Comparison of ENCODE assay signal across 27 cellular contexts in the genomic region with DNA sequence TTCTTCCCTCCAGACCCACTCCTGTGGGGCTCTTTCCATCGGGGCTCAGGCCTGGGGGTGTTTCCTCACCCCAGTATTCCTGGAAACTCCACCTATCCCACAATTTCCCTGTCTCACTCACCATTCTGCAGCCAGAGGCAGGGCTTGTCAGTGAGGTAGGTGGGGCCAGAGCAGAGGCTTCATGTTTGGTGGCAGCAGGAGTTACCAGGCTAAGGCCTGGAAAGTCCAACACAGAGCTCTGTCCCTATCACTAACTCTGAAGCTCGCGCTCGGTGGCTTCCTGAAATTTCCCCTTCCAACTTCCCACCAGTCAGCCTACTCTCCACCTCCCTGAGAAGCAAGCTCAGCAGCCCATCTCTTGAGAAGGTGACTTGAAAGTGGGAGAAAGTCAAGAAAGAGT. TPM values are rescaled to one million over a fixed set of nuclear protein-coding genes. Genes with fewer than 3 reads are reported as not detected.
"Had no signal": no experiment of that assay in that cellular context is flagged by ENCODE, and none has a peak within 500 bp of the region (broad histone marks: within the 10 kb centered on the region; RNA-seq: fewer than 3 reads in every experiment).

No MANE protein-coding gene starts in this region.

- H2AFZ ChIP-seq: hepatocyte had no signal

- H3K9me3 Mint-ChIP-seq: naive thymus-derived CD8-positive, alpha-beta T cell; nephron; neural crest cell; stimulated activated naive B cell treated with anti-CD40 and anti-IgM and Interleukin-4, amounts not matched to agents 10 μg/mL and 1 μg/mL and 100 μg/mL, for 72 hours had no signal

- H3K4me2 ChIP-seq: hepatocyte had no signal

- H3K36me3 Mint-ChIP-seq: naive thymus-derived CD8-positive, alpha-beta T cell; stimulated activated naive B cell treated with anti-CD40 and anti-IgM and Interleukin-4, amounts not matched to agents 10 μg/mL and 1 μg/mL and 100 μg/mL, for 72 hours had no signal

- H3K36me3 ChIP-seq: heart right ventricle, lower lobe of right lung, ovary, right atrium auricular region, stomach, thyroid gland, transverse colon, upper lobe of right lung had no signal

- H3K27me3 Mint-ChIP-seq: naive thymus-derived CD8-positive, alpha-beta T cell; progenitor cell of endocrine pancreas; stimulated activated naive B cell treated with anti-CD40 and anti-IgM and Interleukin-4, amounts not matched to agents 10 μg/mL and 1 μg/mL and 100 μg/mL, for 72 hours had no signal

- H3K4me3 Mint-ChIP-seq: naive thymus-derived CD8-positive, alpha-beta T cell; nephron; neural crest cell; stimulated activated naive B cell treated with anti-CD40 and anti-IgM and Interleukin-4, amounts not matched to agents 10 μg/mL and 1 μg/mL and 100 μg/mL, for 72 hours had no signal

- H3K27ac ChIP-seq: hepatocyte, lower lobe of right lung, ovary, right atrium auricular region, stomach, testis, thyroid gland, transverse colon, upper lobe of right lung had no signal

- H3K4me1 Mint-ChIP-seq: naive thymus-derived CD8-positive, alpha-beta T cell had no signal

- H3K27me3 ChIP-seq: heart right ventricle, hepatocyte, ovary, right atrium auricular region, stomach, testis, thyroid gland, transverse colon, upper lobe of right lung had no signal

- H3K9me3 ChIP-seq: heart right ventricle, lower lobe of right lung, ovary, right atrium auricular region, stomach, testis, thyroid gland, transverse colon, upper lobe of right lung had no signal

- H3K79me2 ChIP-seq: hepatocyte had no signal

- ATAC-seq: left cardiac atrium; left lobe of liver; lower lobe of right lung; naive thymus-derived CD8-positive, alpha-beta T cell; sciatic nerve; stimulated activated naive B cell treated with anti-CD40 and anti-IgM and Interleukin-4, amounts not matched to agents 10 μg/mL and 1 μg/mL and 100 μg/mL, for 72 hours; stimulated activated naive CD8-positive, alpha-beta T cell treated with anti-CD3 and anti-CD28 coated beads, Interleukin-15, Interleukin-2, amounts not matched to agents 100 U/mL and 50 U/mL, for 24 hours; upper lobe of right lung had no signal

- H3K27ac Mint-ChIP-seq: naive thymus-derived CD8-positive, alpha-beta T cell; nephron; progenitor cell of endocrine pancreas; stimulated activated naive B cell treated with anti-CD40 and anti-IgM and Interleukin-4, amounts not matched to agents 10 μg/mL and 1 μg/mL and 100 μg/mL, for 72 hours had no signal

- H3K4me1 ChIP-seq: thyroid gland, transverse colon, upper lobe of right lung had no signal

- DNase-seq: heart right ventricle; kidney glomerular epithelial cell; left cardiac atrium; lower lobe of right lung; mammary epithelial cell; mesenchymal stem cell; naive thymus-derived CD8-positive, alpha-beta T cell; ovary; stimulated activated CD4-positive, alpha-beta T cell treated with anti-CD3 and anti-CD28 coated beads, Interleukin-12 subunit alpha, Interleukin-12 subunit beta, amount 100 ng/mL, for 4 hours; stimulated activated CD4-positive, alpha-beta T cell treated with anti-CD3 and anti-CD28 coated beads, Interleukin-15, amount 100 ng/mL, for 24 hours; stimulated activated CD4-positive, alpha-beta T cell treated with anti-CD3 and anti-CD28 coated beads, Interleukin-2, amount 100 ng/mL, for 24 hours; stimulated activated CD4-positive, alpha-beta T cell treated with anti-CD3 and anti-CD28 coated beads, Interleukin-4, amount 100 ng/mL, for 1 hour; stimulated activated naive B cell treated with anti-CD40 and anti-IgM and Interleukin-4, amounts not matched to agents 10 μg/mL and 1 μg/mL and 100 μg/mL, for 72 hours; stimulated activated naive CD8-positive, alpha-beta T cell treated with anti-CD3 and anti-CD28 coated beads, Interleukin-15, Interleukin-2, amounts not matched to agents 100 U/mL and 50 U/mL, for 24 hours; stomach; testis; thyroid gland; transverse colon; upper lobe of right lung had no signal

- H3K4me3 ChIP-seq: heart right ventricle, hepatocyte, lower lobe of right lung, ovary, right atrium auricular region, skin epidermis, stomach, testis, thyroid gland, transverse colon, upper lobe of right lung had no signal

RNA-seq across cellular contexts. Expression of gene CDC25A, which starts 44.2 kb away (rescaled TPM):
- total RNA-seq: naive thymus-derived CD8-positive, alpha-beta T cell had no signal
- polyA plus RNA-seq: naive thymus-derived CD8-positive, alpha-beta T cell had no signal
